In genomic region chr3:185715091-185715490, GRCh38 we compare ENCODE assay signal across 12 cellular contexts.
DNase-seq lines count a peak whose midpoint lies in the region; ATAC-seq and TF ChIP-seq lines count a peak whose summit lies in the region.
"Had no signal": no experiment of that assay in that cellular context is flagged by ENCODE, and none has a peak within 500 bp of the region (broad histone marks: within the 10 kb centered on the region; RNA-seq: fewer than 3 reads in every experiment).

No MANE protein-coding gene starts in this region.

- no peaks in the 10 kb centered on the region for H3K27me3 ChIP-seq in PC-9 (ENCODE audit: insufficient read depth, low read depth)

- H3K4me2 ChIP-seq in PC-9 (peak overlapping the region; percentile 43), OCI-LY7 (ENCODE audit: low read length) (no peak overlapping the region)

- H3K4me3 ChIP-seq in PC-9 (0 out of 2 replicates have a peak overlapping the region, but pooled peaks have one; percentile 17), epithelial cell of esophagus (ENCODE audit: low read length) (no peak overlapping the region), OCI-LY7 (ENCODE audit: low read depth, low read length, poor library complexity, severe bottlenecking) (no peak overlapping the region)

- H4K20me1 ChIP-seq in PC-9 (ENCODE audit: insufficient read depth) (peaks cover 60% of the 10 kb centered on the region), OCI-LY7 (ENCODE audit: insufficient read depth, low read length) (no peaks in the 10 kb centered on the region)

- POLR2A ChIA-PET in PC-9 (lab: Charles Lee; ENCODE audit: unreplicated experiment) = no interaction called here
- POLR2A ChIA-PET in OCI-LY7 (lab: Charles Lee) = no interaction called here

- H3K36me3 ChIP-seq in PC-9 (ENCODE audit: low read depth) (0 out of 2 replicates have a peak, but pooled peaks cover 8% of the 10 kb centered on the region), OCI-LY7 (ENCODE audit: insufficient read depth, low read length) (no peaks in the 10 kb centered on the region)

- H3K79me2 ChIP-seq in PC-9 (ENCODE audit: low read depth) (peaks cover 98% of the 10 kb centered on the region), OCI-LY7 (ENCODE audit: insufficient read depth, low read depth, low read length) (no peaks in the 10 kb centered on the region)

- H3K9me2 ChIP-seq in PC-9 (ENCODE audit: insufficient read depth) (no peaks in the 10 kb centered on the region), OCI-LY7 (ENCODE audit: insufficient read depth, low read length) (no peaks in the 10 kb centered on the region)

- no TSS peak for BruUV-seq in PC-9 (replicated peaks; lab: Mats Ljungman, UMichigan)
- BruUV-seq in OCI-LY7 (replicated peaks; lab: Mats Ljungman, UMichigan) = no TSS peak

- TF ChIP-seq CTCF in PC-9 (conservative IDR thresholded peaks at IDR 0.05) = no peak
- TF ChIP-seq CTCF in epithelial cell of esophagus (IDR thresholded peaks at IDR 0.05; ENCODE audit: insufficient read depth, low read depth, low read length, missing control alignments) = no peak
- TF ChIP-seq CTCF in OCI-LY7 (conservative IDR thresholded peaks at IDR 0.05; ENCODE audit: low read length) = no peak

- CTCF ChIA-PET in PC-9 (lab: Charles Lee) = no interaction called here
- CTCF ChIA-PET in OCI-LY7 (lab: Charles Lee; ENCODE audit: unreplicated experiment) = no interaction called here

- H3K9me3 ChIP-seq in PC-9 (ENCODE audit: insufficient read depth, low read depth) = no peaks in the 10 kb centered on the region
- no peaks in the 10 kb centered on the region for H3K9me3 ChIP-seq in OCI-LY7 (ENCODE audit: low read length)

- peaks cover 68% of the 10 kb centered on the region for H3F3A ChIP-seq in PC-9 (ENCODE audit: insufficient read depth, low read depth)

- peak overlapping the region; percentile 53 for H3K27ac ChIP-seq in PC-9
- no peak overlapping the region for H3K27ac ChIP-seq in OCI-LY7 (ENCODE audit: low read depth, low read length, poor library complexity, severe bottlenecking)

- intact Hi-C loops in PC-9 (cut with micrococcal nuclease; ENCODE audit: unreplicated experiment) (no loop called here), OCI-LY7 (cut with micrococcal nuclease; ENCODE audit: unreplicated experiment) (no loop called here)

- DNase-seq in Daoy (ENCODE audit: low read depth) (peak; percentile 54), PC-9 (peak; percentile 34 to 77), epithelial cell of esophagus (ENCODE audit: low read depth) (peak; percentile 88), myocyte (ENCODE audit: low read depth) (peak; percentile 33), NCI-H446 treated with DMSO at 0.1 percent for 48 hours (lab: John Stamatoyannopoulos, UW) (no peak), NOMO-1 treated with dmso at 0.1 percent for 144 hours (lab: John Stamatoyannopoulos, UW; ENCODE audit: unreplicated experiment) (no peak), OCI-LY7 (ENCODE audit: low spot score) (no peak)
- DNase-seq: activated CD8-positive, alpha-beta T cell treated with anti-CD3 and anti-CD28 coated beads for 36 hours; MM.1S; NCI-H524; nucleus accumbens had no signal

- H2AFZ ChIP-seq in PC-9 (no peak overlapping the region), OCI-LY7 (ENCODE audit: low read length) (no peak overlapping the region)

- no peak for ATAC-seq in GM21515 (IDR thresholded peaks at IDR 0.05; ENCODE audit: unreplicated experiment)
- ATAC-seq: activated CD8-positive, alpha-beta T cell treated with anti-CD3 and anti-CD28 coated beads for 36 hours had no signal

- H3K4me1 ChIP-seq in PC-9 (replicated peaks; ENCODE audit: insufficient read depth) (peaks cover 37% of the 10 kb centered on the region), OCI-LY7 (ENCODE audit: insufficient read depth, low read length, poor library complexity, severe bottlenecking) (no peaks in the 10 kb centered on the region)

Comparison
In these comparisons a context has a peak if more than half of its experiments do, and no peak if none do; other contexts are left out.
1. DNase-seq: peak in Daoy (single experiment), PC-9 (2 of 2), epithelial cell of esophagus (single experiment) and myocyte (single experiment); none in NCI-H446 treated with DMSO at 0.1 percent for 48 hours (single experiment), NOMO-1 treated with dmso at 0.1 percent for 144 hours (single experiment) and OCI-LY7 (single experiment).